ENCODE assay signal across 1 cellular context in the genomic region with DNA sequence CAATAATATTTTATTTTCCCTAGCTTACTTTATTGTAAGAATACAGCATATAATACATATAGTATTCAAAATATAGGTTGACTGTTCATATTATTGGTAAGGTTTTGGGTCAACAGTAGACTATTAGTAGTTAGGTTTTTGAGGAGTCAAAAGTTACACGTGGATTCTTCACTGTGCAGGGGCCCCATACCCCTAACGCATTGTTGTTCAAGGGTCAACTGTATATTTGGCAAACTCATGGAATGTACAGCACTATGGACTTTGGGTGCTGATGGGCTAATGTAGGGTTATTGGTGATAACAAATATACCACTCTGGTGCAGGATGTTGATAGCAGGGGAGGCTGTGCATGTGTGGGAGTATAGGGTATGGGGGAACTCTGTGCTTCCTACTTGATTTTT.
A peak's percentile ranks its signal among the peaks of the same experiment; 100 is the strongest.
TF ChIP-seq lines count a peak whose summit lies in the region.

No MANE protein-coding gene starts in this region.

TF ChIP-seq in HepG2, 621 proteins besides CTCF, POLR2A, EP300 and RAD21 (continued from another document and continues in another):
- TF ChIP-seq MIER2 (CRISPR knock-in tag; IDR thresholded peaks at IDR 0.05), result peak; percentile 66; the same call in 1 of the 2 replicates
- TF ChIP-seq, protein P1, sequence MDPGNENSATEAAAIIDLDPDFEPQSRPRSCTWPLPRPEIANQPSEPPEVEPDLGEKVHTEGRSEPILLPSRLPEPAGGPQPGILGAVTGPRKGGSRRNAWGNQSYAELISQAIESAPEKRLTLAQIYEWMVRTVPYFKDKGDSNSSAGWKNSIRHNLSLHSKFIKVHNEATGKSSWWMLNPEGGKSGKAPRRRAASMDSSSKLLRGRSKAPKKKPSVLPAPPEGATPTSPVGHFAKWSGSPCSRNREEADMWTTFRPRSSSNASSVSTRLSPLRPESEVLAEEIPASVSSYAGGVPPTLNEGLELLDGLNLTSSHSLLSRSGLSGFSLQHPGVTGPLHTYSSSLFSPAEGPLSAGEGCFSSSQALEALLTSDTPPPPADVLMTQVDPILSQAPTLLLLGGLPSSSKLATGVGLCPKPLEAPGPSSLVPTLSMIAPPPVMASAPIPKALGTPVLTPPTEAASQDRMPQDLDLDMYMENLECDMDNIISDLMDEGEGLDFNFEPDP (CRISPR knock-in tag; conservative IDR thresholded peaks at IDR 0.05), result no peak
- TF ChIP-seq TP53 (CRISPR knock-in tag; conservative IDR thresholded peaks at IDR 0.05), result no peak
- TF ChIP-seq ZNF383 (CRISPR knock-in tag; IDR thresholded peaks at IDR 0.05; ENCODE audit: borderline replicate concordance), result no peak
- TF ChIP-seq KLF6 (CRISPR knock-in tag; IDR thresholded peaks at IDR 0.05), result no peak
- no peak for TF ChIP-seq ZNF354B (CRISPR knock-in tag; IDR thresholded peaks at IDR 0.05)
- TF ChIP-seq SP5 (CRISPR knock-in tag; IDR thresholded peaks at IDR 0.05; ENCODE audit: borderline replicate concordance, low read depth), result no peak
- no peak for TF ChIP-seq NBN (conservative IDR thresholded peaks at IDR 0.05)
- TF ChIP-seq, protein P2, sequence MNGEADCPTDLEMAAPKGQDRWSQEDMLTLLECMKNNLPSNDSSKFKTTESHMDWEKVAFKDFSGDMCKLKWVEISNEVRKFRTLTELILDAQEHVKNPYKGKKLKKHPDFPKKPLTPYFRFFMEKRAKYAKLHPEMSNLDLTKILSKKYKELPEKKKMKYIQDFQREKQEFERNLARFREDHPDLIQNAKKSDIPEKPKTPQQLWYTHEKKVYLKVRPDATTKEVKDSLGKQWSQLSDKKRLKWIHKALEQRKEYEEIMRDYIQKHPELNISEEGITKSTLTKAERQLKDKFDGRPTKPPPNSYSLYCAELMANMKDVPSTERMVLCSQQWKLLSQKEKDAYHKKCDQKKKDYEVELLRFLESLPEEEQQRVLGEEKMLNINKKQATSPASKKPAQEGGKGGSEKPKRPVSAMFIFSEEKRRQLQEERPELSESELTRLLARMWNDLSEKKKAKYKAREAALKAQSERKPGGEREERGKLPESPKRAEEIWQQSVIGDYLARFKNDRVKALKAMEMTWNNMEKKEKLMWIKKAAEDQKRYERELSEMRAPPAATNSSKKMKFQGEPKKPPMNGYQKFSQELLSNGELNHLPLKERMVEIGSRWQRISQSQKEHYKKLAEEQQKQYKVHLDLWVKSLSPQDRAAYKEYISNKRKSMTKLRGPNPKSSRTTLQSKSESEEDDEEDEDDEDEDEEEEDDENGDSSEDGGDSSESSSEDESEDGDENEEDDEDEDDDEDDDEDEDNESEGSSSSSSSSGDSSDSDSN (CRISPR knock-in tag; IDR thresholded peaks at IDR 0.05), result no peak
- no peak for TF ChIP-seq ZSCAN20 (CRISPR knock-in tag; IDR thresholded peaks at IDR 0.05; ENCODE audit: borderline replicate concordance)
- TF ChIP-seq ZNF446 (CRISPR knock-in tag; IDR thresholded peaks at IDR 0.05), result no peak
- no peak for TF ChIP-seq TAF15 (IDR thresholded peaks at IDR 0.05; ENCODE audit: low read depth, low read length, poor library complexity, severe bottlenecking)
- no peak for TF ChIP-seq JUND (CRISPR knock-in tag; IDR thresholded peaks at IDR 0.05)
- TF ChIP-seq WIZ (CRISPR knock-in tag; IDR thresholded peaks at IDR 0.05), result peak; percentile 74; the same call in 1 of the 2 replicates
- no peak for TF ChIP-seq POLR2AphosphoS2 (IDR thresholded peaks at IDR 0.05; ENCODE audit: low read depth, low read length)
- TF ChIP-seq ZSCAN21 (CRISPR knock-in tag; IDR thresholded peaks at IDR 0.05; ENCODE audit: borderline replicate concordance), result no peak
- TF ChIP-seq, protein P3, sequence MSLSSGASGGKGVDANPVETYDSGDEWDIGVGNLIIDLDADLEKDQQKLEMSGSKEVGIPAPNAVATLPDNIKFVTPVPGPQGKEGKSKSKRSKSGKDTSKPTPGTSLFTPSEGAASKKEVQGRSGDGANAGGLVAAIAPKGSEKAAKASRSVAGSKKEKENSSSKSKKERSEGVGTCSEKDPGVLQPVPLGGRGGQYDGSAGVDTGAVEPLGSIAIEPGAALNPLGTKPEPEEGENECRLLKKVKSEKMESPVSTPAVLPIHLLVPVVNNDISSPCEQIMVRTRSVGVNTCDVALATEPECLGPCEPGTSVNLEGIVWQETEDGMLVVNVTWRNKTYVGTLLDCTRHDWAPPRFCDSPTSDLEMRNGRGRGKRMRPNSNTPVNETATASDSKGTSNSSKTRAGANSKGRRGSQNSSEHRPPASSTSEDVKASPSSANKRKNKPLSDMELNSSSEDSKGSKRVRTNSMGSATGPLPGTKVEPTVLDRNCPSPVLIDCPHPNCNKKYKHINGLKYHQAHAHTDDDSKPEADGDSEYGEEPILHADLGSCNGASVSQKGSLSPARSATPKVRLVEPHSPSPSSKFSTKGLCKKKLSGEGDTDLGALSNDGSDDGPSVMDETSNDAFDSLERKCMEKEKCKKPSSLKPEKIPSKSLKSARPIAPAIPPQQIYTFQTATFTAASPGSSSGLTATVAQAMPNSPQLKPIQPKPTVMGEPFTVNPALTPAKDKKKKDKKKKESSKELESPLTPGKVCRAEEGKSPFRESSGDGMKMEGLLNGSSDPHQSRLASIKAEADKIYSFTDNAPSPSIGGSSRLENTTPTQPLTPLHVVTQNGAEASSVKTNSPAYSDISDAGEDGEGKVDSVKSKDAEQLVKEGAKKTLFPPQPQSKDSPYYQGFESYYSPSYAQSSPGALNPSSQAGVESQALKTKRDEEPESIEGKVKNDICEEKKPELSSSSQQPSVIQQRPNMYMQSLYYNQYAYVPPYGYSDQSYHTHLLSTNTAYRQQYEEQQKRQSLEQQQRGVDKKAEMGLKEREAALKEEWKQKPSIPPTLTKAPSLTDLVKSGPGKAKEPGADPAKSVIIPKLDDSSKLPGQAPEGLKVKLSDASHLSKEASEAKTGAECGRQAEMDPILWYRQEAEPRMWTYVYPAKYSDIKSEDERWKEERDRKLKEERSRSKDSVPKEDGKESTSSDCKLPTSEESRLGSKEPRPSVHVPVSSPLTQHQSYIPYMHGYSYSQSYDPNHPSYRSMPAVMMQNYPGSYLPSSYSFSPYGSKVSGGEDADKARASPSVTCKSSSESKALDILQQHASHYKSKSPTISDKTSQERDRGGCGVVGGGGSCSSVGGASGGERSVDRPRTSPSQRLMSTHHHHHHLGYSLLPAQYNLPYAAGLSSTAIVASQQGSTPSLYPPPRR (CRISPR knock-in tag; IDR thresholded peaks at IDR 0.05; ENCODE audit: borderline replicate concordance), result peak; percentile 54; the same call in 1 of the 2 replicates
- TF ChIP-seq, protein P4, sequence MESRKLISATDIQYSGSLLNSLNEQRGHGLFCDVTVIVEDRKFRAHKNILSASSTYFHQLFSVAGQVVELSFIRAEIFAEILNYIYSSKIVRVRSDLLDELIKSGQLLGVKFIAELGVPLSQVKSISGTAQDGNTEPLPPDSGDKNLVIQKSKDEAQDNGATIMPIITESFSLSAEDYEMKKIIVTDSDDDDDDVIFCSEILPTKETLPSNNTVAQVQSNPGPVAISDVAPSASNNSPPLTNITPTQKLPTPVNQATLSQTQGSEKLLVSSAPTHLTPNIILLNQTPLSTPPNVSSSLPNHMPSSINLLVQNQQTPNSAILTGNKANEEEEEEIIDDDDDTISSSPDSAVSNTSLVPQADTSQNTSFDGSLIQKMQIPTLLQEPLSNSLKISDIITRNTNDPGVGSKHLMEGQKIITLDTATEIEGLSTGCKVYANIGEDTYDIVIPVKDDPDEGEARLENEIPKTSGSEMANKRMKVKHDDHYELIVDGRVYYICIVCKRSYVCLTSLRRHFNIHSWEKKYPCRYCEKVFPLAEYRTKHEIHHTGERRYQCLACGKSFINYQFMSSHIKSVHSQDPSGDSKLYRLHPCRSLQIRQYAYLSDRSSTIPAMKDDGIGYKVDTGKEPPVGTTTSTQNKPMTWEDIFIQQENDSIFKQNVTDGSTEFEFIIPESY (CRISPR knock-in tag; IDR thresholded peaks at IDR 0.05), result no peak
- TF ChIP-seq KAT2B (IDR thresholded peaks at IDR 0.05; ENCODE audit: borderline replicate concordance, low read depth, low read length), result no peak
- peak; percentile 64; the same call in 1 of the 2 replicates for TF ChIP-seq FOXJ3 (CRISPR knock-in tag; IDR thresholded peaks at IDR 0.05; ENCODE audit: borderline replicate concordance)
- no peak for TF ChIP-seq CBX5 (CRISPR knock-in tag; IDR thresholded peaks at IDR 0.05; ENCODE audit: borderline replicate concordance)
- no peak for TF ChIP-seq ZNF788 (CRISPR knock-in tag; IDR thresholded peaks at IDR 0.05; ENCODE audit: borderline replicate concordance)
- TF ChIP-seq, protein P5, sequence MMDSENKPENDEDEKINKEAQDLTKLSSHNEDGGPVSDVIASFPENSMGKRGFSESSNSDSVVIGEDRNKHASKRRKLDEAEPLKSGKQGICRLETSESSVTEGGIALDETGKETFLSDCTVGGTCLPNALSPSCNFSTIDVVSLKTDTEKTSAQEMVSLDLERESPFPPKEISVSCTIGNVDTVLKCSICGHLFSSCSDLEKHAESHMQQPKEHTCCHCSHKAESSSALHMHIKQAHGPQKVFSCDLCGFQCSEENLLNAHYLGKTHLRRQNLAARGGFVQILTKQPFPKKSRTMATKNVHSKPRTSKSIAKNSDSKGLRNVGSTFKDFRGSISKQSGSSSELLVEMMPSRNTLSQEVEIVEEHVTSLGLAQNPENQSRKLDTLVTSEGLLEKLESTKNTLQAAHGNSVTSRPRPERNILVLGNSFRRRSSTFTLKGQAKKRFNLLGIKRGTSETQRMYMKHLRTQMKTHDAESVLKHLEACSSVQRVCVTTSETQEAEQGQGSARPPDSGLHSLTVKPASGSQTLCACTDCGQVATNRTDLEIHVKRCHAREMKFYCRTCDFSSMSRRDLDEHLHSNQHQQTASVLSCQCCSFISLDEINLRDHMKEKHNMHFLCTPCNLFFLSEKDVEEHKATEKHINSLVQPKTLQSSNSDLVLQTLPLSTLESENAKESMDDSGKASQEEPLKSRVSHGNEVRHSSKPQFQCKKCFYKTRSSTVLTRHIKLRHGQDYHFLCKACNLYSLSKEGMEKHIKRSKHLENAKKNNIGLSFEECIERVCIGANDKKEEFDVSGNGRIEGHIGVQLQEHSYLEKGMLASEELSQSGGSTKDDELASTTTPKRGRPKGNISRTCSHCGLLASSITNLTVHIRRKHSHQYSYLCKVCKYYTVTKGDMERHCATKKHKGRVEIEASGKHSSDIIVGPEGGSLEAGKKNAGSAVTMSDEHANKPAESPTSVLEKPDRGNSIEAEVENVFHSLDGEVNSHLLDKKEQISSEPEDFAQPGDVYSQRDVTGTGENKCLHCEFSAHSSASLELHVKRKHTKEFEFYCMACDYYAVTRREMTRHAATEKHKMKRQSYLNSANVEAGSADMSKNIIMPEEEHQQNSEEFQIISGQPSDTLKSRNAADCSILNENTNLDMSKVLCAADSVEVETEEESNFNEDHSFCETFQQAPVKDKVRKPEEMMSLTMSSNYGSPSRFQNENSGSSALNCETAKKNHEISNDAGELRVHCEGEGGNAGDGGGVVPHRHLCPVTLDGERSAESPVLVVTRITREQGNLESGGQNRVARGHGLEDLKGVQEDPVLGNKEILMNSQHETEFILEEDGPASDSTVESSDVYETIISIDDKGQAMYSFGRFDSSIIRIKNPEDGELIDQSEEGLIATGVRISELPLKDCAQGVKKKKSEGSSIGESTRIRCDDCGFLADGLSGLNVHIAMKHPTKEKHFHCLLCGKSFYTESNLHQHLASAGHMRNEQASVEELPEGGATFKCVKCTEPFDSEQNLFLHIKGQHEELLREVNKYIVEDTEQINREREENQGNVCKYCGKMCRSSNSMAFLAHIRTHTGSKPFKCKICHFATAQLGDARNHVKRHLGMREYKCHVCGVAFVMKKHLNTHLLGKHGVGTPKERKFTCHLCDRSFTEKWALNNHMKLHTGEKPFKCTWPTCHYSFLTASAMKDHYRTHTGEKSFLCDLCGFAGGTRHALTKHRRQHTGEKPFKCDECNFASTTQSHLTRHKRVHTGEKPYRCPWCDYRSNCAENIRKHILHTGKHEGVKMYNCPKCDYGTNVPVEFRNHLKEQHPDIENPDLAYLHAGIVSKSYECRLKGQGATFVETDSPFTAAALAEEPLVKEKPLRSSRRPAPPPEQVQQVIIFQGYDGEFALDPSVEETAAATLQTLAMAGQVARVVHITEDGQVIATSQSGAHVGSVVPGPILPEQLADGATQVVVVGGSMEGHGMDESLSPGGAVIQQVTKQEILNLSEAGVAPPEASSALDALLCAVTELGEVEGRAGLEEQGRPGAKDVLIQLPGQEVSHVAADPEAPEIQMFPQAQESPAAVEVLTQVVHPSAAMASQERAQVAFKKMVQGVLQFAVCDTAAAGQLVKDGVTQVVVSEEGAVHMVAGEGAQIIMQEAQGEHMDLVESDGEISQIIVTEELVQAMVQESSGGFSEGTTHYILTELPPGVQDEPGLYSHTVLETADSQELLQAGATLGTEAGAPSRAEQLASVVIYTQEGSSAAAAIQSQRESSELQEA (CRISPR knock-in tag; IDR thresholded peaks at IDR 0.05; ENCODE audit: not compliant biosample characterization), result no peak
- TF ChIP-seq, protein P6, sequence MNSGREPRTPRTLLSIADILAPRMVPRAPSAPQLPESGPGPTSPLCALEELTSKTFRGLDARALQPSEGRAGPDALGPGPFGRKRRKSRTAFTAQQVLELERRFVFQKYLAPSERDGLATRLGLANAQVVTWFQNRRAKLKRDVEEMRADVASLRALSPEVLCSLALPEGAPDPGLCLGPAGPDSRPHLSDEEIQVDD (CRISPR knock-in tag; IDR thresholded peaks at IDR 0.05; ENCODE audit: borderline replicate concordance), result no peak
- no peak for TF ChIP-seq NR3C1 (CRISPR knock-in tag; IDR thresholded peaks at IDR 0.05)
- TF ChIP-seq ZNF292 (CRISPR knock-in tag; IDR thresholded peaks at IDR 0.05; ENCODE audit: borderline replicate concordance, low read depth), result no peak; the same call in 1 of the 2 replicates
- no peak for TF ChIP-seq HMG20B (CRISPR knock-in tag; conservative IDR thresholded peaks at IDR 0.05)
- TF ChIP-seq, protein P7, sequence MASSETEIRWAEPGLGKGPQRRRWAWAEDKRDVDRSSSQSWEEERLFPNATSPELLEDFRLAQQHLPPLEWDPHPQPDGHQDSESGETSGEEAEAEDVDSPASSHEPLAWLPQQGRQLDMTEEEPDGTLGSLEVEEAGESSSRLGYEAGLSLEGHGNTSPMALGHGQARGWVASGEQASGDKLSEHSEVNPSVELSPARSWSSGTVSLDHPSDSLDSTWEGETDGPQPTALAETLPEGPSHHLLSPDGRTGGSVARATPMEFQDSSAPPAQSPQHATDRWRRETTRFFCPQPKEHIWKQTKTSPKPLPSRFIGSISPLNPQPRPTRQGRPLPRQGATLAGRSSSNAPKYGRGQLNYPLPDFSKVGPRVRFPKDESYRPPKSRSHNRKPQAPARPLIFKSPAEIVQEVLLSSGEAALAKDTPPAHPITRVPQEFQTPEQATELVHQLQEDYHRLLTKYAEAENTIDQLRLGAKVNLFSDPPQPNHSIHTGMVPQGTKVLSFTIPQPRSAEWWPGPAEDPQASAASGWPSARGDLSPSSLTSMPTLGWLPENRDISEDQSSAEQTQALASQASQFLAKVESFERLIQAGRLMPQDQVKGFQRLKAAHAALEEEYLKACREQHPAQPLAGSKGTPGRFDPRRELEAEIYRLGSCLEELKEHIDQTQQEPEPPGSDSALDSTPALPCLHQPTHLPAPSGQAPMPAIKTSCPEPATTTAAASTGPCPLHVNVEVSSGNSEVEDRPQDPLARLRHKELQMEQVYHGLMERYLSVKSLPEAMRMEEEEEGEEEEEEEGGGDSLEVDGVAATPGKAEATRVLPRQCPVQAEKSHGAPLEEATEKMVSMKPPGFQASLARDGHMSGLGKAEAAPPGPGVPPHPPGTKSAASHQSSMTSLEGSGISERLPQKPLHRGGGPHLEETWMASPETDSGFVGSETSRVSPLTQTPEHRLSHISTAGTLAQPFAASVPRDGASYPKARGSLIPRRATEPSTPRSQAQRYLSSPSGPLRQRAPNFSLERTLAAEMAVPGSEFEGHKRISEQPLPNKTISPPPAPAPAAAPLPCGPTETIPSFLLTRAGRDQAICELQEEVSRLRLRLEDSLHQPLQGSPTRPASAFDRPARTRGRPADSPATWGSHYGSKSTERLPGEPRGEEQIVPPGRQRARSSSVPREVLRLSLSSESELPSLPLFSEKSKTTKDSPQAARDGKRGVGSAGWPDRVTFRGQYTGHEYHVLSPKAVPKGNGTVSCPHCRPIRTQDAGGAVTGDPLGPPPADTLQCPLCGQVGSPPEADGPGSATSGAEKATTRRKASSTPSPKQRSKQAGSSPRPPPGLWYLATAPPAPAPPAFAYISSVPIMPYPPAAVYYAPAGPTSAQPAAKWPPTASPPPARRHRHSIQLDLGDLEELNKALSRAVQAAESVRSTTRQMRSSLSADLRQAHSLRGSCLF (CRISPR knock-in tag; IDR thresholded peaks at IDR 0.05; ENCODE audit: borderline replicate concordance), result no peak
- no peak for TF ChIP-seq KLF16 (CRISPR knock-in tag; IDR thresholded peaks at IDR 0.05)
